In genomic region chr3:119794971-119795612, GRCh38 we compare ENCODE assay signal across 1 cellular context.
A peak's percentile ranks its signal among the peaks of the same experiment; 100 is the strongest.
TF ChIP-seq lines count a peak whose summit lies in the region.

No MANE protein-coding gene starts in this region.

TF ChIP-seq in HepG2, 621 proteins besides CTCF, POLR2A, EP300 and RAD21 (continued from another document and continues in another):
- TF ChIP-seq GATA4 (IDR thresholded peaks at IDR 0.05; ENCODE audit: borderline replicate concordance, low read depth) (peak; percentile 55; the same call in 1 of the 2 replicates), ZFY (CRISPR knock-in tag; IDR thresholded peaks at IDR 0.05) (peak; percentile 25; the same call in 1 of the 2 replicates), BRD4 (CRISPR knock-in tag; IDR thresholded peaks at IDR 0.05) (no peak), POGK (CRISPR knock-in tag; conservative IDR thresholded peaks at IDR 0.05) (0 out of 2 replicates have a peak, but pooled peaks have one; percentile 23), TFAP4 (IDR thresholded peaks at IDR 0.05; ENCODE audit: borderline replicate concordance, low read depth) (peak; percentile 27; the same call in 1 of the 2 replicates), E2F5 (CRISPR knock-in tag; conservative IDR thresholded peaks at IDR 0.05) (no peak), GFI1 (CRISPR knock-in tag; IDR thresholded peaks at IDR 0.05; ENCODE audit: borderline replicate concordance) (peak; percentile 70), ZNF232 (CRISPR knock-in tag; IDR thresholded peaks at IDR 0.05; ENCODE audit: borderline replicate concordance) (no peak), NCOA5 (CRISPR knock-in tag; IDR thresholded peaks at IDR 0.05) (no peak), SP5 (CRISPR knock-in tag; IDR thresholded peaks at IDR 0.05; ENCODE audit: borderline replicate concordance, low read depth) (peak; percentile 98), ZNF710 (CRISPR knock-in tag; IDR thresholded peaks at IDR 0.05; ENCODE audit: borderline replicate concordance) (peak; percentile 72; the same call in 1 of the 2 replicates), MXI1 (IDR thresholded peaks at IDR 0.05; ENCODE audit: borderline replicate concordance, low read depth, low read length) (peak; percentile 19; the same call in 1 of the 3 replicates), HDAC1 (CRISPR knock-in tag; IDR thresholded peaks at IDR 0.05) (peak; percentile 57), ZNF281 (CRISPR knock-in tag; IDR thresholded peaks at IDR 0.05; ENCODE audit: borderline replicate concordance) (peak; percentile 98), ZNF792 (CRISPR knock-in tag; IDR thresholded peaks at IDR 0.05) (0 out of 2 replicates have a peak, but pooled peaks have one; percentile 53), SMYD3 (CRISPR knock-in tag; IDR thresholded peaks at IDR 0.05) (no peak), TRAFD1 (CRISPR knock-in tag; IDR thresholded peaks at IDR 0.05; ENCODE audit: borderline replicate concordance) (no peak), SMC3 (IDR thresholded peaks at IDR 0.05; ENCODE audit: low read length) (no peak; the same call in 1 of the 2 replicates), RBFOX2 (IDR thresholded peaks at IDR 0.05; ENCODE audit: low read depth, low read length) (peak; percentile 52; the same call in 1 of the 2 replicates), ZNF331 (CRISPR knock-in tag; IDR thresholded peaks at IDR 0.05) (peak; percentile 70; the same call in 1 of the 2 replicates), SOX6 (IDR thresholded peaks at IDR 0.05) (no peak), SOX6 (CRISPR knock-in tag; IDR thresholded peaks at IDR 0.05) (peak; percentile 98), ZFAT (CRISPR knock-in tag; conservative IDR thresholded peaks at IDR 0.05) (no peak), ARID5B (CRISPR knock-in tag; IDR thresholded peaks at IDR 0.05) (peak; percentile 96), FOXC1 (CRISPR knock-in tag; IDR thresholded peaks at IDR 0.05; ENCODE audit: borderline replicate concordance) (no peak), TCF7 (IDR thresholded peaks at IDR 0.05; ENCODE audit: low read depth) (peak; percentile 82), EED (CRISPR knock-in tag; IDR thresholded peaks at IDR 0.05) (no peak), ZMYM4 (CRISPR knock-in tag; IDR thresholded peaks at IDR 0.05) (peak; percentile 87), YEATS2 (CRISPR knock-in tag; IDR thresholded peaks at IDR 0.05; ENCODE audit: borderline replicate concordance) (peak; percentile 63; the same call in 1 of the 2 replicates), ZNF670 (CRISPR knock-in tag; IDR thresholded peaks at IDR 0.05; ENCODE audit: borderline replicate concordance) (no peak), CERS6 (CRISPR knock-in tag; IDR thresholded peaks at IDR 0.05) (no peak), DBP (CRISPR knock-in tag; IDR thresholded peaks at IDR 0.05; ENCODE audit: not compliant biosample characterization) (no peak), MAFF (IDR thresholded peaks at IDR 0.05; ENCODE audit: low read depth, low read length) (peak; percentile 78), ZNF547 (CRISPR knock-in tag; IDR thresholded peaks at IDR 0.05) (no peak), ZBTB10 (CRISPR knock-in tag; IDR thresholded peaks at IDR 0.05; ENCODE audit: borderline replicate concordance) (no peak), MBNL3 (CRISPR knock-in tag; conservative IDR thresholded peaks at IDR 0.05) (no peak), TEAD3 (CRISPR knock-in tag; optimal IDR thresholded peaks at IDR 0.05; ENCODE audit: borderline replicate concordance) (peak; percentile 76), NFE2L2 (IDR thresholded peaks at IDR 0.05; ENCODE audit: low read length) (peak; percentile 49; the same call in 1 of the 2 replicates), ZNF207 (IDR thresholded peaks at IDR 0.05; ENCODE audit: borderline replicate concordance) (no peak)
